Comparison of ENCODE assay signal across 8 cellular contexts in genomic region chr10:28676297-28676967, GRCh38. TPM values are rescaled to one million over a fixed set of nuclear protein-coding genes. Genes with fewer than 3 reads are reported as not detected.
DNase-seq lines count a peak whose midpoint lies in the region; ATAC-seq, FAIRE-seq and TF ChIP-seq lines count a peak whose summit lies in the region.

No MANE protein-coding gene starts in this region.

- peaks cover 32% of the 10 kb centered on the region for H4K20me1 ChIP-seq in astrocyte (ENCODE audit: insufficient read depth, low read length)

- ATAC-seq in HG03039 (IDR thresholded peaks at IDR 0.05; ENCODE audit: unreplicated experiment), result no peak

- FAIRE-seq in astrocyte (lab: Jason Lieb, UNC), result no peak

- H3K27me3 ChIP-seq in astrocyte (ENCODE audit: insufficient read depth, low read length), result peaks cover 33% of the 10 kb centered on the region
- H3K27me3 ChIP-seq in iPS-20b (ENCODE audit: insufficient read depth, low read length), result peaks cover 44% of the 10 kb centered on the region; the same call in 1 of the 2 replicates

- H3K36me3 ChIP-seq in astrocyte (ENCODE audit: insufficient read depth, low read length), result no peaks in the 10 kb centered on the region
- H3K36me3 ChIP-seq in iPS-20b (ENCODE audit: insufficient read depth, low read depth, low read length), result peaks cover 6% of the 10 kb centered on the region

- DNase-seq in EH (ENCODE audit: low read depth) (peak; percentile 23), Kasumi-1 (lab: John Stamatoyannopoulos, UW) (peak; percentile 36 to 58), astrocyte (ENCODE audit: low read depth) (no peak), HCEC 1CT (no peak)
- peak; percentile 11 for DNase-seq in stimulated activated CD4-positive, alpha-beta T cell treated with anti-CD3 and anti-CD28 coated beads, Interleukin-4, amount 100 ng/mL, for 24 hours
- no peak for DNase-seq in activated CD4-positive, CD25-positive, alpha-beta regulatory T cell (lab: John Stamatoyannopoulos, UW)

- peaks cover 1% of the 10 kb centered on the region for H3K36me3 Mint-ChIP-seq in astrocyte (ENCODE audit: low read depth, unreplicated experiment)

- H3K4me3 Mint-ChIP-seq in astrocyte (ENCODE audit: unreplicated experiment), result peak overlapping the region; percentile 84

- H3K27me3 Mint-ChIP-seq in astrocyte (ENCODE audit: low read depth, unreplicated experiment), result peaks cover 2% of the 10 kb centered on the region

- H3K9me3 Mint-ChIP-seq in astrocyte (ENCODE audit: unreplicated experiment), result no peaks in the 10 kb centered on the region

- peaks cover 11% of the 10 kb centered on the region for H3K4me1 Mint-ChIP-seq in astrocyte (ENCODE audit: low read depth, unreplicated experiment)

- H3K4me1 ChIP-seq in astrocyte (ENCODE audit: insufficient read depth, low read length) (peaks cover 20% of the 10 kb centered on the region), iPS-20b (ENCODE audit: insufficient read depth, low read length) (peaks cover 26% of the 10 kb centered on the region; the same call in 1 of the 2 replicates)

- H3K4me3 ChIP-seq in astrocyte (ENCODE audit: insufficient read depth, low read depth, low read length) (peak overlapping the region; percentile 59), iPS-20b (ENCODE audit: low read length) (peak overlapping the region; percentile 64)

- H3K4me2 ChIP-seq in astrocyte (ENCODE audit: low read length), result peak overlapping the region; percentile 91

- peak overlapping the region; percentile 50 for H3K27ac Mint-ChIP-seq in astrocyte (ENCODE audit: unreplicated experiment)

- H3K9me3 ChIP-seq in astrocyte (ENCODE audit: insufficient read depth, low read depth, low read length) (no peaks in the 10 kb centered on the region), iPS-20b (ENCODE audit: insufficient read depth, low read depth, low read length) (no peaks in the 10 kb centered on the region)

- peak overlapping the region; percentile 81 for H2AFZ ChIP-seq in astrocyte (ENCODE audit: low read depth, low read length)

- peak overlapping the region; percentile 59 for H3K9ac ChIP-seq in astrocyte (ENCODE audit: low read length)
- H3K9ac ChIP-seq in iPS-20b (ENCODE audit: low read depth, low read length), result peak overlapping the region; percentile 54; the same call in 1 of the 2 replicates

- no peak overlapping the region for H3K27ac ChIP-seq in astrocyte (ENCODE audit: low read depth, low read length)
- no peak overlapping the region for H3K27ac ChIP-seq in iPS-20b (ENCODE audit: low read length)

- H3K79me2 ChIP-seq in astrocyte (ENCODE audit: insufficient read depth, low read length), result peaks cover 40% of the 10 kb centered on the region

- TF ChIP-seq CTCF in astrocyte (IDR thresholded peaks at IDR 0.05; ENCODE audit: insufficient read depth, low read depth, low read length), result no peak

RNA-seq across cellular contexts. Expression of gene BAMBI, which starts 0.9 kb away (rescaled TPM):
- 45.4 and 50.6 TPM in 2 replicates for total RNA-seq in astrocyte

Comparison
In these comparisons a context has a peak if more than half of its experiments do, and no peak if none do; other contexts are left out.
1. DNase-seq: peak in EH (single experiment), Kasumi-1 (2 of 2) and stimulated activated CD4-positive, alpha-beta T cell treated with anti-CD3 and anti-CD28 coated beads, Interleukin-4, amount 100 ng/mL, for 24 hours (single experiment); none in astrocyte (single experiment), activated CD4-positive, CD25-positive, alpha-beta regulatory T cell (0 of 4) and HCEC 1CT (single experiment).